9 cellular contexts compared by ENCODE assay signal in genomic region chr4:85724801-85725548, GRCh38.
DNase-seq lines count a peak whose midpoint lies in the region; ATAC-seq and TF ChIP-seq lines count a peak whose summit lies in the region.
"Had no signal": no experiment of that assay in that cellular context is flagged by ENCODE, and none has a peak within 500 bp of the region (broad histone marks: within the 10 kb centered on the region; RNA-seq: fewer than 3 reads in every experiment).

No MANE protein-coding gene starts in this region.

- peaks cover 15 to 25% of the 10 kb centered on the region in 2 donors for H3K4me1 ChIP-seq in thoracic aorta (ENCODE audit: control insufficient read depth in 1 of 2, low read depth in 2 of 2)

- H3K27ac ChIP-seq in thoracic aorta = peak overlapping the region; percentile 7 to 27

- DNase-seq in fibroblast of the aortic adventitia (ENCODE audit: low read depth) (peak; percentile 57), thoracic aorta (ENCODE audit: low spot score) (no peak), DMS153 (lab: John Stamatoyannopoulos, UW) (no peak), T-helper 1 cell (no peak), retina (no peak), NCI-H2081 (lab: John Stamatoyannopoulos, UW) (no peak)
- DNase-seq: stimulated activated naive CD4-positive, alpha-beta T cell had no signal

- no peaks in the 10 kb centered on the region for H3K27me3 ChIP-seq in thoracic aorta (replicated peaks; ENCODE audit: insufficient read depth)

- no peaks in the 10 kb centered on the region for H3K9me3 ChIP-seq in thoracic aorta

- TF ChIP-seq CTCF in fibroblast of the aortic adventitia (IDR thresholded peaks at IDR 0.05; ENCODE audit: insufficient read depth, low read length) (no peak), thoracic aorta (IDR thresholded peaks at IDR 0.05) (no peak)

- H3K4me3 ChIP-seq in fibroblast of the aortic adventitia (ENCODE audit: low read depth, low read length) = no peak overlapping the region
- no peak overlapping the region for H3K4me3 ChIP-seq in thoracic aorta

- ATAC-seq in GM21360 (IDR thresholded peaks at IDR 0.05; ENCODE audit: unreplicated experiment) (peak; percentile 59), HG03439 (IDR thresholded peaks at IDR 0.05; ENCODE audit: unreplicated experiment) (peak; percentile 14), thoracic aorta (ENCODE audit: insufficient number of reproducible peaks, low FRiP score, low read depth) (no peak)

- H3K36me3 ChIP-seq in thoracic aorta = no peaks in the 10 kb centered on the region
